In the genomic region with DNA sequence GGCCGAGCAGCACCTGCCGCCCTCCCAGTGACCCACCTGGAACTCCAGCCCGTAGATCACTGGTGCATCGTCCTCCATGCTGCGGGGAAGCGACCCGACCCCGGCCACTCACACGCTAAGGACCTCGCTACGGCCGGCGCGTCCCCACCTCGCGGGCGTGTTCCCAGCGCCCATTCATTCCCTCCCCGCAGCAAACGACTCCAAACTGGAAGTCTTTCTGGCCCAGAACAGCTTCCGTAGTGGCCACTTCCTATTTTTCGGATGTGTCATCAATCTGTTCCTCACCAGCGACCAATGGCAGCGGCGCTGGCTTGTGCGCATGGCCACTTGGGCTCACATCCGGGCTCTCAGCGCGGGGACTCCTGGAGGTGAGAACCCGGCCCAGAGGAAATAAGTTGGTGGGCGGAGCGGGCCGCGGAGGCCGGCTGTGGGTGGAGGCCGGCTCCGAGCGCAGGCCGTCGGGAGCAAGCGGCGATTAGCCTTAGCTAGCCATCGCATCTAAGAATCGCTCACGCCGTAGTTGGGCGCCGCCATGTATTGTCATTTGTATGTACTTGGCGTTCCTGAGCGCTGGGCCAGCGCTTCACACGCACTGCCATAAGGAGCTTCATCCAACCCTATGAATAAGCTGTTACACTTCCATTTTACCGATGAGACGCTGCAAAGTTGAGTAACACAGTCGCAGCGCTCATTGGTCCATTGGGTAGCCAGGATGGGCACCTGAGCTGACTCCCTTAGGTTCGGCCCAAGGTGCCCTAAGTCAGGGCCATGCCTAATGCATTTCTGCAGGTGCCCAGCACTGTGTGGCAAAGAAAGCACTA, we compare ENCODE assay signal across 1 cellular context.
TF ChIP-seq lines count a peak whose summit lies in the region.

Gene EIPR1 (minus strand): TSS at position 207 of the 821 bp plus-strand sequence. CDS start 129 bp downstream, at position 78.

TF ChIP-seq in HCT116, 20 proteins besides CTCF, POLR2A, EP300 and RAD21 (continued from another document):
- TF ChIP-seq SRF (IDR thresholded peaks at IDR 0.05; ENCODE audit: low read depth): no peak; the same call in 1 of the 2 replicates
- TF ChIP-seq, protein P1, sequence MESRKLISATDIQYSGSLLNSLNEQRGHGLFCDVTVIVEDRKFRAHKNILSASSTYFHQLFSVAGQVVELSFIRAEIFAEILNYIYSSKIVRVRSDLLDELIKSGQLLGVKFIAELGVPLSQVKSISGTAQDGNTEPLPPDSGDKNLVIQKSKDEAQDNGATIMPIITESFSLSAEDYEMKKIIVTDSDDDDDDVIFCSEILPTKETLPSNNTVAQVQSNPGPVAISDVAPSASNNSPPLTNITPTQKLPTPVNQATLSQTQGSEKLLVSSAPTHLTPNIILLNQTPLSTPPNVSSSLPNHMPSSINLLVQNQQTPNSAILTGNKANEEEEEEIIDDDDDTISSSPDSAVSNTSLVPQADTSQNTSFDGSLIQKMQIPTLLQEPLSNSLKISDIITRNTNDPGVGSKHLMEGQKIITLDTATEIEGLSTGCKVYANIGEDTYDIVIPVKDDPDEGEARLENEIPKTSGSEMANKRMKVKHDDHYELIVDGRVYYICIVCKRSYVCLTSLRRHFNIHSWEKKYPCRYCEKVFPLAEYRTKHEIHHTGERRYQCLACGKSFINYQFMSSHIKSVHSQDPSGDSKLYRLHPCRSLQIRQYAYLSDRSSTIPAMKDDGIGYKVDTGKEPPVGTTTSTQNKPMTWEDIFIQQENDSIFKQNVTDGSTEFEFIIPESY (IDR thresholded peaks at IDR 0.05; ENCODE audit: extremely low read depth, insufficient replicate concordance, low read length): peak; percentile 79
- peak; percentile 76 for TF ChIP-seq CBX3 (IDR thresholded peaks at IDR 0.05; ENCODE audit: low read depth)
- peak; percentile 82 for TF ChIP-seq EGR1 (IDR thresholded peaks at IDR 0.05; ENCODE audit: low read depth)
- no peak for TF ChIP-seq EZH2 (IDR thresholded peaks at IDR 0.05)
- no peak for TF ChIP-seq ATF3 (IDR thresholded peaks at IDR 0.05)
- peak; percentile 98 for TF ChIP-seq ELF1 (IDR thresholded peaks at IDR 0.05; ENCODE audit: borderline replicate concordance, low read depth)
- TF ChIP-seq ZNF274 (IDR thresholded peaks at IDR 0.05; ENCODE audit: low read depth, low read length): no peak
